ENCODE assay signal across 9 cellular contexts in genomic region chr17:43780135-43780534, GRCh38.
DNase-seq lines count a peak whose midpoint lies in the region; ATAC-seq, FAIRE-seq and TF ChIP-seq lines count a peak whose summit lies in the region.
"Had no signal": no experiment of that assay in that cellular context is flagged by ENCODE, and none has a peak within 500 bp of the region (broad histone marks: within the 10 kb centered on the region; RNA-seq: fewer than 3 reads in every experiment).

Gene CFAP97D1 (plus strand): TSS chr17:43780435. CDS start chr17:43780463, 28 bp downstream.

- H3K4me3 ChIP-seq in GM12865 (ENCODE audit: low read depth, low read length) (peak within 1 kb of the TSS; percentile 55), WERI-Rb-1 (ENCODE audit: low read depth, low read length) (peak within 1 kb of the TSS; percentile 90), foreskin fibroblast (ENCODE audit: low read depth in 1 of 2, low read length in 2 of 2) (peak within 1 kb of the TSS; percentile 86 to 94), retinal pigment epithelial cell (ENCODE audit: low read length) (peak within 1 kb of the TSS; percentile 76)

- H3K27ac ChIP-seq in WERI-Rb-1, result peak within 1 kb of the TSS; percentile 91

- no peaks in the 10 kb centered on the region for H3K9me3 ChIP-seq in WERI-Rb-1 (ENCODE audit: severe bottlenecking)

- ATAC-seq in GM21619 (IDR thresholded peaks at IDR 0.05; ENCODE audit: unreplicated experiment) (no peak), GM21576 (IDR thresholded peaks at IDR 0.05; ENCODE audit: unreplicated experiment) (no peak)

- no peak for FAIRE-seq in D721Med (lab: Jason Lieb, UNC)

- H3K36me3 ChIP-seq in WERI-Rb-1, result peaks cover 23% of the 10 kb centered on the region

- TF ChIP-seq CTCF in GM12865 (IDR thresholded peaks at IDR 0.05; ENCODE audit: insufficient read depth, low read depth, low read length, missing control alignments), result no peak
- no peak for TF ChIP-seq CTCF in WERI-Rb-1 (IDR thresholded peaks at IDR 0.05; ENCODE audit: low read depth, low read length)
- TF ChIP-seq CTCF in foreskin fibroblast (IDR thresholded peaks at IDR 0.05; ENCODE audit: low read depth, low read length), result no peak
- no peak for TF ChIP-seq CTCF in retinal pigment epithelial cell (conservative IDR thresholded peaks at IDR 0.05; ENCODE audit: low read depth, low read length)
- TF ChIP-seq CTCF in D721Med (IDR thresholded peaks at IDR 0.05; ENCODE audit: insufficient read depth, missing control alignments), result no peak

- no peaks in the 10 kb centered on the region for H3K27me3 ChIP-seq in WERI-Rb-1 (ENCODE audit: insufficient read depth, low read depth, severe bottlenecking)

- DNase-seq in GM12865 (ENCODE audit: low read depth) (no peak), WERI-Rb-1 (no peak), foreskin fibroblast (no peak), retinal pigment epithelial cell (ENCODE audit: low read depth) (no peak), D721Med (ENCODE audit: insufficient read length, low spot score) (no peak), iPS-NIHi7 (ENCODE audit: extremely low spot score) (no peak)
- DNase-seq: NCI-H510A had no signal
